19 cellular contexts compared by ENCODE assay signal in the genomic region with DNA sequence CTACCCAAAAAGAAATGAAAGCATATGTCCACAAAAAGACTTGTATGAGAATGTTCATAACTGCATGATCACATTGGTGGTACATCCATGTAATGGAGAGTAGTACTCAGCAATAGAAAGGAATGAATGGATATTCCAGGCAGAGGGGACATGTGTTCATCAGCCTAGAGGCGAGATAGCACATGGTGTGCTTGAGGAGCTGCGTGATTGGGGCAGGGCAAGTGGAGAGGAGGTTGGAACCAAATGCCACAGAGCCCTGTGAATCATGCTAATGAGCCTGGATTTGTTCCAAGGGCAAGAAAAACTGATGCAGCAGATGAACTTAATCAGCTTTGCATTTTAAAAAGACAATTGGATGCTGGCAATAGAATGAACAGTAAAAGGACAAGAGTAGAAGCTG.
DNase-seq lines count a peak whose midpoint lies in the region; ATAC-seq and TF ChIP-seq lines count a peak whose summit lies in the region.
"Had no signal": no experiment of that assay in that cellular context is flagged by ENCODE, and none has a peak within 500 bp of the region (broad histone marks: within the 10 kb centered on the region; RNA-seq: fewer than 3 reads in every experiment).

No MANE protein-coding gene starts in this region.

- DNase-seq in AG08395 (ENCODE audit: low spot score) (peak; percentile 34), EH (ENCODE audit: low read depth) (peak; percentile 33), RPMI7951 (ENCODE audit: low read depth) (peak; percentile 85), fibroblast of mammary gland (ENCODE audit: low read depth) (peak; percentile 69), T-helper 1 cell (no peak), NCI-H2107 (lab: John Stamatoyannopoulos, UW) (no peak)
- DNase-seq in effector memory CD8-positive, alpha-beta T cell: no peak
- DNase-seq: ACHN; BE2C; Calu3; CD4-positive, alpha-beta T cell; DMS79; GF-D8; NCI-H1105 treated with DMSO at 0.1 percent for 48 hours; NCI-H1694 treated with DMSO at 0.1 percent for 48 hours; PC-9; T-cell had no signal

- H3K4me3 Mint-ChIP-seq in stimulated activated memory B cell treated with anti-CD40 and anti-IgM and Interleukin-4, amounts not matched to agents 10 μg/mL and 1 μg/mL and 100 μg/mL, for 72 hours: no peak overlapping the region
- no peak overlapping the region for H3K4me3 Mint-ChIP-seq in effector memory CD8-positive, alpha-beta T cell
- H3K4me3 Mint-ChIP-seq: CD4-positive, alpha-beta T cell; T-cell had no signal

- TF ChIP-seq CTCF in fibroblast of mammary gland (conservative IDR thresholded peaks at IDR 0.05; ENCODE audit: control insufficient read depth, insufficient read depth, low read depth, low read length): no peak

- ATAC-seq in stimulated activated memory B cell treated with anti-CD40 and anti-IgM and Interleukin-4, amounts not matched to agents 10 μg/mL and 1 μg/mL and 100 μg/mL, for 72 hours: no peak
- no peak for ATAC-seq in effector memory CD8-positive, alpha-beta T cell (replicated peaks)
- ATAC-seq: T-cell had no signal

- H3K36me3 Mint-ChIP-seq in stimulated activated memory B cell treated with anti-CD40 and anti-IgM and Interleukin-4, amounts not matched to agents 10 μg/mL and 1 μg/mL and 100 μg/mL, for 72 hours: no peaks in the 10 kb centered on the region
- H3K36me3 Mint-ChIP-seq in effector memory CD8-positive, alpha-beta T cell (ENCODE audit: insufficient read depth): no peaks in the 10 kb centered on the region
- H3K36me3 Mint-ChIP-seq: T-cell had no signal

- no peak overlapping the region for H3K27ac Mint-ChIP-seq in stimulated activated memory B cell treated with anti-CD40 and anti-IgM and Interleukin-4, amounts not matched to agents 10 μg/mL and 1 μg/mL and 100 μg/mL, for 72 hours
- H3K27ac Mint-ChIP-seq in effector memory CD8-positive, alpha-beta T cell: no peak overlapping the region
- H3K27ac Mint-ChIP-seq: CD4-positive, alpha-beta T cell; T-cell had no signal

- H3K27me3 Mint-ChIP-seq in stimulated activated memory B cell treated with anti-CD40 and anti-IgM and Interleukin-4, amounts not matched to agents 10 μg/mL and 1 μg/mL and 100 μg/mL, for 72 hours: no peaks in the 10 kb centered on the region
- H3K27me3 Mint-ChIP-seq in effector memory CD8-positive, alpha-beta T cell: no peaks in the 10 kb centered on the region
- H3K27me3 Mint-ChIP-seq: CD4-positive, alpha-beta T cell had no signal

- H3K9me3 Mint-ChIP-seq in stimulated activated memory B cell treated with anti-CD40 and anti-IgM and Interleukin-4, amounts not matched to agents 10 μg/mL and 1 μg/mL and 100 μg/mL, for 72 hours: no peaks in the 10 kb centered on the region
- peaks cover 0 to 4% of the 10 kb centered on the region in 2 donors for H3K9me3 Mint-ChIP-seq in effector memory CD8-positive, alpha-beta T cell

- no peaks in the 10 kb centered on the region for H3K4me1 Mint-ChIP-seq in stimulated activated memory B cell treated with anti-CD40 and anti-IgM and Interleukin-4, amounts not matched to agents 10 μg/mL and 1 μg/mL and 100 μg/mL, for 72 hours
- H3K4me1 Mint-ChIP-seq in effector memory CD8-positive, alpha-beta T cell (ENCODE audit: low read depth in 2 of 2): peaks cover 0 to 1% of the 10 kb centered on the region in 2 donors
- H3K4me1 Mint-ChIP-seq: T-cell had no signal

- H3K4me3 ChIP-seq in fibroblast of mammary gland (ENCODE audit: control insufficient read depth, low read depth, low read length): no peak overlapping the region
- H3K4me3 ChIP-seq: PC-9, SK-N-MC had no signal

Comparison
In these comparisons a context has a peak if more than half of its experiments do, and no peak if none do; other contexts are left out.
1. DNase-seq: peak in AG08395 (single experiment), EH (single experiment), RPMI7951 (single experiment) and fibroblast of mammary gland (single experiment); none in T-helper 1 cell (0 of 5), effector memory CD8-positive, alpha-beta T cell (0 of 3) and NCI-H2107 (single experiment).